1 cellular context compared by ENCODE assay signal in genomic region chr7:81111781-81112540, GRCh38.
TF ChIP-seq lines count a peak whose summit lies in the region.

No MANE protein-coding gene starts in this region.

TF ChIP-seq in SK-N-SH, 30 proteins besides CTCF, POLR2A, EP300 and RAD21 (continued from another document):
- TF ChIP-seq REST (IDR thresholded peaks at IDR 0.05; ENCODE audit: low read depth, low read length) (0 out of 2 replicates have a peak, but pooled peaks have one; percentile 19), FOXM1 (IDR thresholded peaks at IDR 0.05; ENCODE audit: low read depth) (no peak), USF2 (IDR thresholded peaks at IDR 0.05; ENCODE audit: borderline replicate concordance, low read depth, low read length) (no peak), MXI1 (IDR thresholded peaks at IDR 0.05; ENCODE audit: low read depth, low read length) (peak; percentile 79; the same call in 1 of the 2 replicates), GATA2 (CRISPR knock-in tag; IDR thresholded peaks at IDR 0.05) (peak; percentile 79), FOXJ3 (CRISPR knock-in tag; IDR thresholded peaks at IDR 0.05) (peak; percentile 90), RCOR1 (IDR thresholded peaks at IDR 0.05; ENCODE audit: low read length) (0 out of 2 replicates have a peak, but pooled peaks have one; percentile 24), NFIC (IDR thresholded peaks at IDR 0.05; ENCODE audit: borderline replicate concordance) (no peak), TEAD4 (IDR thresholded peaks at IDR 0.05; ENCODE audit: borderline replicate concordance, insufficient read depth) (no peak), ELF1 (IDR thresholded peaks at IDR 0.05) (no peak), NRF1 (IDR thresholded peaks at IDR 0.05; ENCODE audit: low read depth, low read length) (no peak)
